Comparison of ENCODE assay signal across 21 cellular contexts in the genomic region with DNA sequence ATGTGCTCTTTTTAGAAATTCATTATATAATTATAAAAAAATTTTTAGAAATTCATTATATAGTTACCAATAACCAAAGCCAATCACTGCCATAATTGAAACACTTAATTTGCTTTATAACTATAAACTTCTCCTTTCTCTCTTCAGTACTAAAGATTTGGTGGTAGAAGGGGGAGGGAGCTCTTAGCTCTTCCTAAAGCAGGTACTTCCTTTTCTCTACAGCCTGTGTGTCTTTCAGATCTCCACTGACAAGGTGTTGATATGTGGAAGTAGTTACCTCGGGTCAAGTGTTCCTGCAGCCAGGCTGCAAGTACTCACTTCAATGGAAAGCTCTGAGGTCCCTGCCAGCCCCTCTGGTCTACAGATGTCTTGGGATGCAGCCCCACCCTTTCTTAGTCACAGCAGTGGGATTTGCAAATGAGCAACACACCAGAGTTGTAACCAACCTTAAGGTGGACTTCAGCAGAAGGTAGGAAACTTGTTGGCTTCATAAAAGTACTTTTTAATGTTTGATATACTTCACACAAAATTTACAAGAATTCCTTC.
A peak's percentile ranks its signal among the peaks of the same experiment; 100 is the strongest.
DNase-seq lines count a peak whose midpoint lies in the region; ATAC-seq and TF ChIP-seq lines count a peak whose summit lies in the region.
"Had no signal": no experiment of that assay in that cellular context is flagged by ENCODE, and none has a peak within 500 bp of the region (broad histone marks: within the 10 kb centered on the region; RNA-seq: fewer than 3 reads in every experiment).

No MANE protein-coding gene starts in this region.

- H3K4me3 ChIP-seq in right cardiac atrium (ENCODE audit: low read length) (no peak overlapping the region), fibroblast of mammary gland (ENCODE audit: control insufficient read depth, low read depth, low read length) (no peak overlapping the region)
- H3K4me3 ChIP-seq: heart left ventricle, PC-9 had no signal

- DNase-seq in right cardiac atrium, result peak in 2 of 3 donors; percentile 35 to 56
- no peak for DNase-seq in Right ventricle myocardium superior
- peak; percentile 23 for DNase-seq in RPMI7951 (ENCODE audit: low read depth)
- peak; percentile 45 for DNase-seq in fibroblast of mammary gland (ENCODE audit: low read depth)
- no peak for DNase-seq in SW480 (ENCODE audit: low spot score)
- DNase-seq in mucosa of gallbladder (ENCODE audit: low spot score), result no peak
- DNase-seq in DMS53 treated with DMSO at 0.1 percent for 48 hours (lab: John Stamatoyannopoulos, UW; ENCODE audit: unreplicated experiment), result no peak
- DNase-seq: activated CD8-positive, alpha-beta T cell treated with anti-CD3 and anti-CD28 coated beads, Interleukin-2, amount 10 ng/mL, durations not matched to agents 7 days and 5 days; activated naive CD8-positive, alpha-beta T cell treated with anti-CD3 and anti-CD28 coated beads, Interleukin-2, amount 10 ng/mL, durations not matched to agents 7 days and 5 days; activated T-cell treated with anti-CD3 and anti-CD28 coated beads, Interleukin-2, amount 50 U/mL, for 48 hours; brain microvascular endothelial cell; CD4-positive, alpha-beta memory T cell; dermis blood vessel endothelial cell; DND-41; erythroblast; heart left ventricle; kidney; NCI-H2029; NCI-H510A; PC-9 had no signal

- no peak for TF ChIP-seq CTCF in fibroblast of mammary gland (conservative IDR thresholded peaks at IDR 0.05; ENCODE audit: control insufficient read depth, insufficient read depth, low read depth, low read length)

- intact Hi-C loops in right cardiac atrium (cut with DNase I), result no loop called here
- intact Hi-C loops in Right ventricle myocardium superior (cut with DNase I), result no loop called here

- ATAC-seq in right cardiac atrium (no peak), Right ventricle myocardium superior (ENCODE audit: poor library complexity) (no peak), esophagus mucosa (no peak)
- ATAC-seq: activated CD8-positive, alpha-beta T cell treated with anti-CD3 and anti-CD28 coated beads, Interleukin-2, amount 10 ng/mL, durations not matched to agents 7 days and 5 days; heart left ventricle had no signal

- no peak overlapping the region for H3K27ac ChIP-seq in right cardiac atrium (ENCODE audit: low read length)
- H3K27ac ChIP-seq: brain microvascular endothelial cell, heart left ventricle, PC-9 had no signal

- H3K27me3 ChIP-seq in right cardiac atrium (ENCODE audit: control insufficient read depth, insufficient read depth), result no peaks in the 10 kb centered on the region
- H3K27me3 ChIP-seq: brain microvascular endothelial cell, heart left ventricle had no signal

- 13% methylated on average over 1 of the region's 1 CpG for WGBS in right cardiac atrium

- H3K4me1 ChIP-seq in right cardiac atrium (ENCODE audit: control insufficient read depth, insufficient read depth, low read length), result no peaks in the 10 kb centered on the region

- H3K9me3 ChIP-seq in right cardiac atrium (ENCODE audit: control insufficient read depth, low read length), result no peaks in the 10 kb centered on the region
- H3K9me3 ChIP-seq: heart left ventricle had no signal

Comparison
In these comparisons a context has a peak if more than half of its experiments do, and no peak if none do; other contexts are left out.
1. DNase-seq: peak in right cardiac atrium (2 of 3), RPMI7951 (single experiment) and fibroblast of mammary gland (single experiment); none in Right ventricle myocardium superior (single experiment), SW480 (single experiment), mucosa of gallbladder (single experiment) and DMS53 treated with DMSO at 0.1 percent for 48 hours (single experiment).